8 cellular contexts compared by ENCODE assay signal in the genomic region with DNA sequence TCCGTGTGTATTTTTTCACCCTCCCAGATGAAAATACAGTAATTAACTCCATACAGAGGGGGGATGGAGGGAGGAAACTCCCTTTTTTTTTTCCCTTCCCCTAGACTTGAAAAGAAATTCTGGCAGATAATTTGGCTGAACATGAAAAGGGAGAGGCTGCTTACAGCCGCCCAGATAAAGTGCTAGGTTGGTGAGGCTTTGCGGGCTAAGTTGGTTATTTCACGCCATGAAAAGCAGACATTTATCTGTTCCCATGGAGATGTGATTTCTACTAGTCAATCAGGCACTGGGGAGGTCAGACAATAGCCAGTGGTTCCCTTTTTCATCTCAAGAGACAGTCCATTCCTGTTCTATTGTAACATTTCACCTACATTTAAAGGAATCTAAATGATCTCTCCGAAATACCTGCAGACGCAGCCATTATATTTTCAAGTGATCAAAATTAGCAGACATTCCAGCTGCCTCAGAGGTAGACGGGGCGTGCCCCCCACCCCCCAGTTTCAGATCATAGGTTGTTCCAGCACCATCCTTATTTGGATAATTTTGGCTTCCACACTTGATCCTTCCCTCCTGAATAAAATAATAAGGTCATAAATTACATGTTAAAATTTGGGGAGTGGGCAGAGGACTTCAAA.
DNase-seq lines count a peak whose midpoint lies in the region; ATAC-seq and TF ChIP-seq lines count a peak whose summit lies in the region.

No MANE protein-coding gene starts in this region.

- 14 to 58% methylated on average over 8 of the region's 8 CpGs for WGBS in sigmoid colon, 2 donors

- H3K27ac Mint-ChIP-seq in CD4-positive, alpha-beta T cell = peak overlapping the region; percentile 70
- H3K27ac Mint-ChIP-seq in MCF 10A (ENCODE audit: low read depth, unreplicated experiment) = peak overlapping the region; percentile 86
- H3K27ac Mint-ChIP-seq in natural killer cell = peak overlapping the region; percentile 61 to 86

- DNase-seq in CD4-positive, alpha-beta T cell = no peak
- no peak for DNase-seq in LNCaP clone FGC (ENCODE audit: low read depth)
- DNase-seq in MCF 10A (ENCODE audit: unreplicated experiment) = no peak
- no peak for DNase-seq in natural killer cell
- DNase-seq in sigmoid colon = no peak
- no peak for DNase-seq in islet precursor cell
- no peak for DNase-seq in NCI-H774 (lab: John Stamatoyannopoulos, UW)

- no peaks in the 10 kb centered on the region for H3K9me3 Mint-ChIP-seq in CD4-positive, alpha-beta T cell
- no peaks in the 10 kb centered on the region for H3K9me3 Mint-ChIP-seq in MCF 10A (ENCODE audit: unreplicated experiment)
- no peaks in the 10 kb centered on the region for H3K9me3 Mint-ChIP-seq in natural killer cell

- H3K36me3 ChIP-seq in sigmoid colon = no peaks in the 10 kb centered on the region

- peak overlapping the region; percentile 49 for H3K4me3 Mint-ChIP-seq in CD4-positive, alpha-beta T cell
- no peak overlapping the region for H3K4me3 Mint-ChIP-seq in MCF 10A (ENCODE audit: unreplicated experiment)
- peak overlapping the region; percentile 41 for H3K4me3 Mint-ChIP-seq in natural killer cell

- peaks cover 54% of the 10 kb centered on the region for H3K4me1 Mint-ChIP-seq in CD4-positive, alpha-beta T cell (ENCODE audit: low read depth)
- H3K4me1 Mint-ChIP-seq in MCF 10A (ENCODE audit: insufficient read depth, unreplicated experiment) (peaks cover 32% of the 10 kb centered on the region), natural killer cell (peaks cover 21 to 27% of the 10 kb centered on the region in 2 donors)

- no peak for TF ChIP-seq CTCF in CD4-positive, alpha-beta T cell (IDR thresholded peaks at IDR 0.05)
- TF ChIP-seq CTCF in LNCaP clone FGC (IDR thresholded peaks at IDR 0.05; ENCODE audit: control insufficient read depth, extremely low read depth, insufficient read depth) (no peak), MCF 10A (IDR thresholded peaks at IDR 0.05; ENCODE audit: unreplicated experiment) (no peak), natural killer cell (IDR thresholded peaks at IDR 0.05) (no peak), sigmoid colon (IDR thresholded peaks at IDR 0.05) (no peak)

- H3K27me3 ChIP-seq in CD4-positive, alpha-beta T cell (ENCODE audit: control insufficient read depth, insufficient read depth, low read length) = no peaks in the 10 kb centered on the region
- no peaks in the 10 kb centered on the region for H3K27me3 ChIP-seq in sigmoid colon

- no peaks in the 10 kb centered on the region for H3K9me3 ChIP-seq in CD4-positive, alpha-beta T cell (ENCODE audit: control insufficient read depth, low read length)
- no peaks in the 10 kb centered on the region for H3K9me3 ChIP-seq in sigmoid colon

- no peaks in the 10 kb centered on the region for H3K27me3 Mint-ChIP-seq in CD4-positive, alpha-beta T cell
- H3K27me3 Mint-ChIP-seq in MCF 10A (ENCODE audit: insufficient read depth, unreplicated experiment) (no peaks in the 10 kb centered on the region), natural killer cell (ENCODE audit: low read depth in 2 of 2) (peaks cover 8 to 10% of the 10 kb centered on the region in 2 donors)

- TF ChIP-seq POLR2A in sigmoid colon (IDR thresholded peaks at IDR 0.05) = no peak

- H3K27ac ChIP-seq in CD4-positive, alpha-beta T cell (ENCODE audit: low read depth, low read length) = no peak overlapping the region
- H3K27ac ChIP-seq in sigmoid colon = peak overlapping the region in 1 of 4 donors; percentile 24

- no peak for ATAC-seq in CD4-positive, alpha-beta T cell (ENCODE audit: poor library complexity)
- ATAC-seq in natural killer cell (no peak), HG02763 (IDR thresholded peaks at IDR 0.05; ENCODE audit: unreplicated experiment) (no peak)

- intact Hi-C loops in CD4-positive, alpha-beta T cell (cut with DNase I, micrococcal nuclease) = no loop called here
- intact Hi-C loops in MCF 10A (cut with micrococcal nuclease) (loop anchor here (5.0 kb wide), 1 partner anchor 90 kb away; no protein-coding TSS in a partner anchor), natural killer cell (cut with micrococcal nuclease) (no loop called here), sigmoid colon (cut with DNase I) (no loop called here)

- H3K4me1 ChIP-seq in sigmoid colon = peaks cover 0 to 4% (median 0%) of the 10 kb centered on the region in 4 donors

- POLR2A ChIA-PET in CD4-positive, alpha-beta T cell (lab: Charles Lee) = interaction anchor here (1.1 to 2.7 kb wide), 8 partner anchors 14 to 158 kb away, joined by 3 to 10 read pairs (median 7); no protein-coding TSS in a partner anchor
- POLR2A ChIA-PET in MCF 10A (lab: Yijun Ruan, JAX) = interaction anchor here (0.7 to 2.7 kb wide), 7 partner anchors 11 to 155 kb away, joined by 3 to 30 read pairs (median 14); no protein-coding TSS in a partner anchor

- peak overlapping the region; percentile 39; the same call in 1 of the 2 replicates for H3K4me3 ChIP-seq in LNCaP clone FGC (ENCODE audit: low read depth, low read length)
- no peak overlapping the region for H3K4me3 ChIP-seq in sigmoid colon

- TF ChIP-seq EP300 in sigmoid colon (IDR thresholded peaks at IDR 0.05) = no peak

- CTCF ChIA-PET in CD4-positive, alpha-beta T cell (lab: Charles Lee) = interaction anchor here (1.8 kb wide), 2 partner anchors 19 to 143 kb away, joined by 3 to 6 read pairs; no protein-coding TSS in a partner anchor
- CTCF ChIA-PET in MCF 10A (lab: Yijun Ruan, JAX) = interaction anchor here (0.6 to 2.2 kb wide), 5 partner anchors 89 to 202 kb away, joined by 3 to 10 read pairs (median 4); no protein-coding TSS in a partner anchor

- no TSS peak for BruUV-seq in MCF 10A (replicated peaks; lab: Mats Ljungman, UMichigan)

- no peaks in the 10 kb centered on the region for H3K36me3 Mint-ChIP-seq in CD4-positive, alpha-beta T cell (ENCODE audit: low read depth)
- H3K36me3 Mint-ChIP-seq in MCF 10A (ENCODE audit: insufficient read depth, unreplicated experiment) (no peaks in the 10 kb centered on the region), natural killer cell (no peaks in the 10 kb centered on the region)
